In the genomic region with DNA sequence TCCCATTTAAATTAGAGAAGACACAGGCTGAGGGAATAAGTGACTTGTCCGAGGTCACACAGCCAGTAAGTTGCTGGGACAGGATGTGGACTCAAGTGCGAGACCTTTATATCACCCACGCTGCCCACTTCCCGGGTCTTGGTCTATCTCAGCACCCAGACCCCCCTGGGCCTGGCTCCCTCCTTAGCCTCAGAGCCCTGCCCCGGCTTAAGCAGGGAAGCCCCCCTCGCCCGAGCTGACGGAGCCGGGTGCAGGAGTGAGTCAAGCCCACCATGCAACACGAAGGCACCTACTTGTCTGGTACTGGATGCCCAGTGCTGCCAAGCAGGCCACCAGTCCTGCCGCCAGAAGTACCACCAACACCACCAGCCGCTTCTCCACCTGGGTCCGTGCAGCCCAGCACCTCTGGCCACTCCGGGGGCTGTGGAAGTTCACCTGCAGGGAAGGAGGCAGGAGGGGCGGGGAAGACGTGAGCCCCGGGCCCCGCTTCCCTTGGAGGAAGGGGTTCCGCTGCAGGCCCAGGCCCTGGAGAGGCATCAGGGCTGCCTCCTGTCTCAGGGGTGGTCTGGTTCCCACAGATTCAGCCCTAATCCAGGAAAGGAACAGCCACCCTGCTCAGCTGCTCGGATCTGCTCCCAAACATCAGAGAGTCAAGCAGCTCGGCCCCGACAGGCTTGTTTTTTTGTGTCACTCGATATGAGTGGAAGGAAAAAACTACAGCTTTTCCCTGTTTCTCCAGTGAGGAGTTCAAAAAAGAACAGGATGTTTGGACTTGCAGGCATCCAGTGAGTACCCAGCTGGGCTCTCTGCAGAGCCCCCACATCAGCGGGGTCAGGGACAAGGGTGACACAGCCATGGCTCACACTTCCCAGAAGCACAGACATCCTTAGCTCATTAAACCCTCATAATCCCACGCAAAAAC, we compare ENCODE assay signal across 11 cellular contexts. TPM values are rescaled to one million over a fixed set of nuclear protein-coding genes. Genes with fewer than 3 reads are reported as not detected.
A peak's percentile ranks its signal among the peaks of the same experiment; 100 is the strongest.
DNase-seq lines count a peak whose midpoint lies in the region; ATAC-seq and TF ChIP-seq lines count a peak whose summit lies in the region.
"Had no signal": no experiment of that assay in that cellular context is flagged by ENCODE, and none has a peak within 500 bp of the region (broad histone marks: within the 10 kb centered on the region; RNA-seq: fewer than 3 reads in every experiment).

No MANE protein-coding gene starts in this region.

- peak overlapping the region in 2 of 3 donors; percentile 53 to 60 for H3K9ac ChIP-seq in skeletal muscle tissue (ENCODE audit: low read depth in 1 of 3, low read length in 3 of 3)

- no peaks in the 10 kb centered on the region for H3F3A ChIP-seq in GM23338 (replicated peaks; ENCODE audit: low read depth)

- H4K20me1 ChIP-seq in GM23338 (replicated peaks; ENCODE audit: insufficient read depth): no peaks in the 10 kb centered on the region; the same call in 1 of the 2 replicates

- no peak for TF ChIP-seq CTCF in GM23338 (conservative IDR thresholded peaks at IDR 0.05; ENCODE audit: low read depth in 2 of 2)

- no peaks in the 10 kb centered on the region for H3K9me2 ChIP-seq in GM23338 (ENCODE audit: insufficient read depth)

- H3K4me3 Mint-ChIP-seq in GM23338 (no peak overlapping the region), immature natural killer cell (peak overlapping the region; percentile 68 to 84 (median 77))
- H3K4me3 Mint-ChIP-seq in activated naive CD8-positive, alpha-beta T cell: peak overlapping the region; percentile 70

- ATAC-seq in GM23338: peak; percentile 12; the same call in 2 of the 3 replicates
- ATAC-seq in GM18505 (IDR thresholded peaks at IDR 0.05; ENCODE audit: unreplicated experiment): no peak

- H3K4me1 ChIP-seq in GM23338 (ENCODE audit: insufficient read depth) (peaks cover 8% of the 10 kb centered on the region), skeletal muscle tissue (ENCODE audit: control insufficient read depth in 3 of 3, insufficient read depth in 3 of 3, low read length in 3 of 3) (peaks cover 23 to 42% (median 39%) of the 10 kb centered on the region in 3 donors)
- H3K4me1 ChIP-seq: HAP-1 had no signal

- no peak overlapping the region for H3K4me2 ChIP-seq in GM23338

- no peak for DNase-seq in GM23338 (ENCODE audit: low spot score)
- DNase-seq in immature natural killer cell: peak; percentile 71 to 81 (median 76)
- no peak for DNase-seq in NCI-H2227 treated with DMSO at 0.1 percent for 48 hours (lab: John Stamatoyannopoulos, UW)
- no peak for DNase-seq in NCI-H1048 (lab: John Stamatoyannopoulos, UW)
- no peak for DNase-seq in T-helper 9 cell

- no peaks in the 10 kb centered on the region for H3K79me2 ChIP-seq in GM23338 (replicated peaks; ENCODE audit: insufficient read depth)

- H3K9me3 Mint-ChIP-seq in GM23338 (no peaks in the 10 kb centered on the region), immature natural killer cell (peaks cover 0 to 1% (median 0%) of the 10 kb centered on the region in 6 donors)
- no peaks in the 10 kb centered on the region for H3K9me3 Mint-ChIP-seq in activated naive CD8-positive, alpha-beta T cell (ENCODE audit: low read depth)

- H3K27ac ChIP-seq in GM23338 (ENCODE audit: low read depth) (no peak overlapping the region), skeletal muscle tissue (ENCODE audit: low read depth, low read length) (peak overlapping the region; percentile 74)

- no peak overlapping the region for H2AFZ ChIP-seq in GM23338

- H3K27me3 ChIP-seq in GM23338 (ENCODE audit: insufficient read depth): no peaks in the 10 kb centered on the region
- H3K27me3 ChIP-seq in skeletal muscle tissue (ENCODE audit: control insufficient read depth in 3 of 3, insufficient read depth in 3 of 3, low read length in 3 of 3): no peaks in the 10 kb centered on the region

- H3K4me1 Mint-ChIP-seq in GM23338: peaks cover 23% of the 10 kb centered on the region
- H3K4me1 Mint-ChIP-seq in activated naive CD8-positive, alpha-beta T cell (ENCODE audit: low read depth): peaks cover 41% of the 10 kb centered on the region
- H3K4me1 Mint-ChIP-seq in immature natural killer cell: peaks cover 43 to 58% of the 10 kb centered on the region in 2 donors

- TF ChIP-seq POLR2A in GM18505 (IDR thresholded peaks at IDR 0.05; ENCODE audit: borderline replicate concordance, extremely low read depth, insufficient read depth, insufficient read length): no peak

- H3K36me3 ChIP-seq in GM23338 (ENCODE audit: insufficient read depth): no peaks in the 10 kb centered on the region
- H3K36me3 ChIP-seq in skeletal muscle tissue (ENCODE audit: control insufficient read depth in 3 of 3, insufficient read depth in 3 of 3, low read length in 3 of 3): no peaks in the 10 kb centered on the region
- H3K36me3 ChIP-seq: HAP-1 had no signal

- H3K27me3 Mint-ChIP-seq in GM23338 (ENCODE audit: insufficient read depth, low read depth, poor library complexity): peaks cover 9% of the 10 kb centered on the region
- no peaks in the 10 kb centered on the region for H3K27me3 Mint-ChIP-seq in activated naive CD8-positive, alpha-beta T cell
- peaks cover 0 to 15% (median 13%) of the 10 kb centered on the region in 3 donors for H3K27me3 Mint-ChIP-seq in immature natural killer cell (ENCODE audit: low read depth in 3 of 3)

- H3K9me3 ChIP-seq in skeletal muscle tissue (ENCODE audit: control insufficient read depth in 3 of 3, low read length in 3 of 3): no peaks in the 10 kb centered on the region
- H3K9me3 ChIP-seq: HAP-1, mucosa of descending colon had no signal

- H3K27ac Mint-ChIP-seq in GM23338: no peak overlapping the region
- H3K27ac Mint-ChIP-seq in activated naive CD8-positive, alpha-beta T cell: peak overlapping the region; percentile 88
- H3K27ac Mint-ChIP-seq in immature natural killer cell: peak overlapping the region in 5 of 6 donors; percentile 79 to 89 (median 88)

- no peak overlapping the region for H3K4me3 ChIP-seq in GM23338
- H3K4me3 ChIP-seq in skeletal muscle tissue (ENCODE audit: low read length in 3 of 3): peak overlapping the region in 1 of 3 donors; percentile 23
- H3K4me3 ChIP-seq: HAP-1, K562, mucosa of descending colon had no signal

- H3K36me3 Mint-ChIP-seq in GM23338 (ENCODE audit: low read depth): no peaks in the 10 kb centered on the region
- H3K36me3 Mint-ChIP-seq in activated naive CD8-positive, alpha-beta T cell: peaks cover 12% of the 10 kb centered on the region
- peaks cover 12 to 23% (median 20%) of the 10 kb centered on the region in 3 donors for H3K36me3 Mint-ChIP-seq in immature natural killer cell

TF ChIP-seq in GM23338, 12 proteins besides CTCF, POLR2A, EP300 and RAD21 (continues in another document):
- TF ChIP-seq EZH2phosphoT487 (IDR thresholded peaks at IDR 0.05; ENCODE audit: unreplicated experiment) (no peak), ZNF114 (CRISPR knock-in tag; IDR thresholded peaks at IDR 0.05) (no peak)

RNA-seq across cellular contexts. Expression of gene ECE1, which starts 11.1 kb away (rescaled TPM):
- total RNA-seq in GM23338 (2014; rRNA removed; shearing (Covaris generic)): 45.0 and 48.0 TPM in 2 replicates
- polyA plus RNA-seq in GM23338 (2016; fragmentation: Nextera tagmentation; extraction: Ambion mirVana) (10.4 and 11.0 TPM in 2 replicates), immature natural killer cell (10 to 100 TPM in 1 of 3 donors, 1 to 10 TPM in 2; 3.3 to 24.7 (median 4.3) TPM)
- 25.6 TPM for total RNA-seq in skeletal muscle tissue

Comparison
In these comparisons a context has a peak if more than half of its experiments do, and no peak if none do; other contexts are left out.
1. DNase-seq: peak in immature natural killer cell (3 of 3); none in GM23338 (single experiment), NCI-H2227 treated with DMSO at 0.1 percent for 48 hours (single experiment), NCI-H1048 (single experiment) and T-helper 9 cell (single experiment).